9 cellular contexts compared by ENCODE assay signal in genomic region chr6:149190228-149190831, GRCh38.
DNase-seq lines count a peak whose midpoint lies in the region; ATAC-seq and TF ChIP-seq lines count a peak whose summit lies in the region.
"Had no signal": no experiment of that assay in that cellular context is flagged by ENCODE, and none has a peak within 500 bp of the region (broad histone marks: within the 10 kb centered on the region; RNA-seq: fewer than 3 reads in every experiment).

No MANE protein-coding gene starts in this region.

- no peak overlapping the region for H2BK5ac ChIP-seq in IMR-90 (ENCODE audit: low read depth, low read length, poor library complexity, severe bottlenecking)

- H3K9ac ChIP-seq in IMR-90 (ENCODE audit: low read depth, low read length) = no peak overlapping the region

- no peaks in the 10 kb centered on the region for H3K9me1 ChIP-seq in IMR-90 (ENCODE audit: insufficient read depth, low read length)

- H4K20me1 ChIP-seq in IMR-90 (ENCODE audit: insufficient read depth, low read length) = no peaks in the 10 kb centered on the region

- H2AK9ac ChIP-seq in IMR-90 (replicated peaks; ENCODE audit: low read depth, low read length, poor library complexity) = no peak overlapping the region

- no peaks in the 10 kb centered on the region for H3K4me1 ChIP-seq in IMR-90 (ENCODE audit: control insufficient read depth, insufficient read depth, low read length)

- H3K56ac ChIP-seq in IMR-90 (ENCODE audit: extremely low read depth, insufficient read depth, low read length) = no peak overlapping the region

- no peak overlapping the region for H2AFZ ChIP-seq in IMR-90 (replicated peaks; ENCODE audit: low read length, poor library complexity)

- BruUV-seq in IMR-90 (replicated peaks; lab: Mats Ljungman, UMichigan) = no TSS peak

- no peak for TF ChIP-seq POLR2A in IMR-90 (IDR thresholded peaks at IDR 0.05; ENCODE audit: low read depth, low read length)

- H3K27me3 Mint-ChIP-seq in activated CD4-positive, alpha-beta T cell treated with anti-CD3 and anti-CD28 coated beads, Interleukin-2, amount 10 ng/mL, durations not matched to agents 7 days and 5 days = no peaks in the 10 kb centered on the region

- H2BK15ac ChIP-seq in IMR-90 (ENCODE audit: low read depth, low read length) = no peak overlapping the region

- no peak overlapping the region for H4K91ac ChIP-seq in IMR-90 (ENCODE audit: insufficient read depth, low read depth, low read length)

- no peaks in the 10 kb centered on the region for H3K9me3 ChIP-seq in IMR-90 (ENCODE audit: control insufficient read depth, insufficient read depth, low read length)

- ATAC-seq in IMR-90 (ENCODE audit: low read depth) = no peak
- no peak for ATAC-seq in HG03280 (IDR thresholded peaks at IDR 0.05; ENCODE audit: unreplicated experiment)
- ATAC-seq: heart left ventricle had no signal

- DNase-seq in Daoy (ENCODE audit: low read depth) (peak; percentile 55), IMR-90 (peak; percentile 13), fibroblast of pulmonary artery (ENCODE audit: low read depth) (peak; percentile 49), D341Med (ENCODE audit: low spot score) (no peak), NCI-H1092 treated with DMSO at 0.1 percent for 48 hours (lab: John Stamatoyannopoulos, UW) (no peak)
- peak; percentile 22 for DNase-seq in activated CD4-positive, alpha-beta T cell treated with anti-CD3 and anti-CD28 coated beads, Interleukin-2, amount 10 ng/mL, durations not matched to agents 7 days and 5 days
- DNase-seq in stimulated activated CD4-positive, alpha-beta T cell treated with anti-CD3 and anti-CD28 coated beads, TNF-alpha, amount 100 ng/mL, for 48 hours (ENCODE audit: low read depth in 3 of 3) = peak; percentile 35 to 62 (median 55)

- no peak overlapping the region for H3K18ac ChIP-seq in IMR-90 (ENCODE audit: low read depth, low read length)

- WGBS in IMR-90 (ENCODE audit: extremely low coverage in 2 of 2, insufficient read length in 1 of 2), 2 experiments = no CpG with 5 or more reads among the region's 1 CpG

- peaks cover 56% of the 10 kb centered on the region for H3K9me3 Mint-ChIP-seq in activated CD4-positive, alpha-beta T cell treated with anti-CD3 and anti-CD28 coated beads, Interleukin-2, amount 10 ng/mL, durations not matched to agents 7 days and 5 days

- H3K27me3 ChIP-seq in IMR-90 (ENCODE audit: control insufficient read depth, insufficient read depth, low read length) = peaks cover 14% of the 10 kb centered on the region

- no peak overlapping the region for H3K14ac ChIP-seq in IMR-90 (replicated peaks; ENCODE audit: low read depth, low read length)

- POLR2A ChIA-PET in IMR-90 (lab: Charles Lee; ENCODE audit: unreplicated experiment) = no interaction called here
- POLR2A ChIA-PET in activated CD4-positive, alpha-beta T cell treated with anti-CD3 and anti-CD28 coated beads, Interleukin-2, amount 10 ng/mL, durations not matched to agents 7 days and 5 days (lab: Charles Lee) = no interaction called here

- H3K27ac Mint-ChIP-seq in activated CD4-positive, alpha-beta T cell treated with anti-CD3 and anti-CD28 coated beads, Interleukin-2, amount 10 ng/mL, durations not matched to agents 7 days and 5 days = no peak overlapping the region

- no peak overlapping the region for H2AK5ac ChIP-seq in IMR-90 (ENCODE audit: low read depth, low read length)

- no peak for TF ChIP-seq RAD21 in IMR-90 (IDR thresholded peaks at IDR 0.05; ENCODE audit: low read length)

- dilution Hi-C loops in IMR-90 (cut with HindIII; ENCODE audit: low sequenced_read_pairs, unreplicated experiment) = no loop called here

- H2BK120ac ChIP-seq in IMR-90 (ENCODE audit: low read depth, low read length) = no peak overlapping the region

- no peaks in the 10 kb centered on the region for H3K79me1 ChIP-seq in IMR-90 (ENCODE audit: low read depth in 1 of 2, low read length in 2 of 2)

- H2BK20ac ChIP-seq in IMR-90 (ENCODE audit: low read depth, low read length) = no peak overlapping the region

- no peak overlapping the region for H3K4me2 ChIP-seq in IMR-90 (ENCODE audit: low read depth, low read length)

- H4K8ac ChIP-seq in IMR-90 (ENCODE audit: low read depth in 2 of 2, low read length in 2 of 2) = no peak overlapping the region

- in situ Hi-C loops in IMR-90 (cut with MboI; ENCODE audit: low sequenced_read_pairs) = no loop called here

- H3K4me3 Mint-ChIP-seq in activated CD4-positive, alpha-beta T cell treated with anti-CD3 and anti-CD28 coated beads, Interleukin-2, amount 10 ng/mL, durations not matched to agents 7 days and 5 days = no peak overlapping the region

- no peak overlapping the region for H3K4ac ChIP-seq in IMR-90 (ENCODE audit: low read depth, low read length)

- no peak overlapping the region for H3K4me3 ChIP-seq in IMR-90 (ENCODE audit: insufficient read depth, low read depth, low read length)
- no peak overlapping the region for H3K4me3 ChIP-seq in fibroblast of pulmonary artery (replicated peaks; ENCODE audit: low read depth, low read length)
- H3K4me3 ChIP-seq: heart left ventricle had no signal

- no peak overlapping the region for H3K27ac ChIP-seq in IMR-90 (ENCODE audit: insufficient read depth, low read length)
- H3K27ac ChIP-seq: heart left ventricle had no signal

- CTCF ChIA-PET in IMR-90 (lab: Yijun Ruan, JAX) = no interaction called here
- CTCF ChIA-PET in activated CD4-positive, alpha-beta T cell treated with anti-CD3 and anti-CD28 coated beads, Interleukin-2, amount 10 ng/mL, durations not matched to agents 7 days and 5 days (lab: Charles Lee) = interaction anchor here (1.0 to 1.8 kb wide), 8 partner anchors 11 to 149 kb away, joined by 3 to 8 read pairs (median 3); no protein-coding TSS in a partner anchor

- H4K5ac ChIP-seq in IMR-90 (ENCODE audit: low read depth, low read length) = no peak overlapping the region

- peaks cover 27% of the 10 kb centered on the region for H3K4me1 Mint-ChIP-seq in activated CD4-positive, alpha-beta T cell treated with anti-CD3 and anti-CD28 coated beads, Interleukin-2, amount 10 ng/mL, durations not matched to agents 7 days and 5 days

- H3K23ac ChIP-seq in IMR-90 (ENCODE audit: low read depth, low read length) = no peak overlapping the region

- TF ChIP-seq CTCF in IMR-90 (conservative IDR thresholded peaks at IDR 0.05; ENCODE audit: low read depth, low read length) = 0 out of 2 replicates have a peak, but pooled peaks have one; percentile 3
- TF ChIP-seq CTCF in fibroblast of pulmonary artery (IDR thresholded peaks at IDR 0.05; ENCODE audit: low read length, missing control alignments) = peak; percentile 5

- peaks cover 52% of the 10 kb centered on the region for H3K36me3 Mint-ChIP-seq in activated CD4-positive, alpha-beta T cell treated with anti-CD3 and anti-CD28 coated beads, Interleukin-2, amount 10 ng/mL, durations not matched to agents 7 days and 5 days (ENCODE audit: low read depth)

- no peaks in the 10 kb centered on the region for H3K36me3 ChIP-seq in IMR-90 (ENCODE audit: control insufficient read depth, insufficient read depth, low read length)
- H3K36me3 ChIP-seq: heart left ventricle had no signal

- intact Hi-C loops in IMR-90 (cut with micrococcal nuclease) = no loop called here

TF ChIP-seq in IMR-90, 13 proteins besides CTCF, POLR2A, EP300 and RAD21:
- TF ChIP-seq BHLHE40 (IDR thresholded peaks at IDR 0.05; ENCODE audit: low read depth, low read length) (no peak), MAFK (IDR thresholded peaks at IDR 0.05; ENCODE audit: low read depth, low read length) (no peak), RCOR1 (IDR thresholded peaks at IDR 0.05; ENCODE audit: insufficient replicate concordance, low read length) (no peak), CHD1 (IDR thresholded peaks at IDR 0.05; ENCODE audit: low read depth, low read length) (no peak)

Comparison
In these comparisons a context has a peak if more than half of its experiments do, and no peak if none do; other contexts are left out.
1. DNase-seq: peak in Daoy (single experiment), IMR-90 (single experiment), activated CD4-positive, alpha-beta T cell treated with anti-CD3 and anti-CD28 coated beads, Interleukin-2, amount 10 ng/mL, durations not matched to agents 7 days and 5 days (single experiment), fibroblast of pulmonary artery (single experiment) and stimulated activated CD4-positive, alpha-beta T cell treated with anti-CD3 and anti-CD28 coated beads, TNF-alpha, amount 100 ng/mL, for 48 hours (3 of 3); none in D341Med (single experiment) and NCI-H1092 treated with DMSO at 0.1 percent for 48 hours (single experiment).